3 cellular contexts compared by ENCODE assay signal in genomic region chr1:160107512-160107911, GRCh38.
TF ChIP-seq lines count a peak whose summit lies in the region.

No MANE protein-coding gene starts in this region.

TF ChIP-seq in A549, 52 proteins besides CTCF, POLR2A, EP300 and RAD21:
- no peak for TF ChIP-seq FOSB (CRISPR knock-in tag; IDR thresholded peaks at IDR 0.05)
- TF ChIP-seq ZFP36 (IDR thresholded peaks at IDR 0.05; ENCODE audit: borderline replicate concordance, partially characterized antibody) = no peak
- no peak for TF ChIP-seq MYC (IDR thresholded peaks at IDR 0.05; ENCODE audit: borderline replicate concordance, low read length)
- TF ChIP-seq SREBF2 (IDR thresholded peaks at IDR 0.05) = no peak
- no peak for TF ChIP-seq FOXS1 (CRISPR knock-in tag; IDR thresholded peaks at IDR 0.05)
- no peak for TF ChIP-seq NR3C1 (IDR thresholded peaks at IDR 0.05)
- no peak for TF ChIP-seq ATOH8 (CRISPR knock-in tag; IDR thresholded peaks at IDR 0.05; ENCODE audit: low read depth)
- no peak for TF ChIP-seq GATA3 (IDR thresholded peaks at IDR 0.05; ENCODE audit: borderline replicate concordance)
- no peak for TF ChIP-seq KDM1A (IDR thresholded peaks at IDR 0.05; ENCODE audit: low read depth)
- TF ChIP-seq E2F6 (IDR thresholded peaks at IDR 0.05; ENCODE audit: borderline replicate concordance, low read depth) = no peak
- no peak for TF ChIP-seq TP53 (CRISPR knock-in tag; IDR thresholded peaks at IDR 0.05)
- no peak for TF ChIP-seq REST (IDR thresholded peaks at IDR 0.05)
- TF ChIP-seq RARB (CRISPR knock-in tag; IDR thresholded peaks at IDR 0.05) = no peak
- TF ChIP-seq CBX8 (IDR thresholded peaks at IDR 0.05) = no peak

TF ChIP-seq in HEK293, 187 proteins besides CTCF, POLR2A, EP300 and RAD21:
- TF ChIP-seq ZNF521 (tag by site-specific recombination; IDR thresholded peaks at IDR 0.05) (no peak), HIC1 (tag by site-specific recombination; IDR thresholded peaks at IDR 0.05) (no peak), ZNF664 (tag by site-specific recombination; IDR thresholded peaks at IDR 0.05) (0 out of 2 replicates have a peak, but pooled peaks have one; percentile 9), BCL11B (tag by site-specific recombination; IDR thresholded peaks at IDR 0.05; ENCODE audit: low read depth) (no peak)

TF ChIP-seq in H1, 55 proteins besides CTCF, POLR2A, EP300 and RAD21:
- TF ChIP-seq SUZ12 (IDR thresholded peaks at IDR 0.05; ENCODE audit: low read length) = no peak
- TF ChIP-seq SRF (IDR thresholded peaks at IDR 0.05; ENCODE audit: low read depth, low read length) = no peak
- TF ChIP-seq RNF2 (IDR thresholded peaks at IDR 0.05; ENCODE audit: borderline replicate concordance, low read depth, low read length, missing control alignments, poor library complexity, severe bottlenecking) = no peak
